ENCODE assay signal across 1 cellular context in genomic region chr20:391041-391711, GRCh38.
TF ChIP-seq lines count a peak whose summit lies in the region.

No MANE protein-coding gene starts in this region.

TF ChIP-seq in HepG2, 621 proteins besides CTCF, POLR2A, EP300 and RAD21 (continued from another document):
- TF ChIP-seq ZNF318 (CRISPR knock-in tag; IDR thresholded peaks at IDR 0.05) (peak; percentile 57; the same call in 1 of the 2 replicates), ZFP90 (CRISPR knock-in tag; IDR thresholded peaks at IDR 0.05; ENCODE audit: borderline replicate concordance) (no peak), CEBPZ (IDR thresholded peaks at IDR 0.05; ENCODE audit: low read length) (no peak), YEATS2 (CRISPR knock-in tag; IDR thresholded peaks at IDR 0.05; ENCODE audit: borderline replicate concordance) (no peak), POLR2G (IDR thresholded peaks at IDR 0.05; ENCODE audit: low read depth, low read length) (peak; percentile 49; the same call in 1 of the 2 replicates), ZNF317 (CRISPR knock-in tag; IDR thresholded peaks at IDR 0.05) (no peak), SSRP1 (CRISPR knock-in tag; IDR thresholded peaks at IDR 0.05) (peak; percentile 57), ZFP62 (CRISPR knock-in tag; IDR thresholded peaks at IDR 0.05) (no peak), DNMT1 (CRISPR knock-in tag; IDR thresholded peaks at IDR 0.05) (peak; percentile 84; the same call in 1 of the 2 replicates), ZBTB34 (CRISPR knock-in tag; IDR thresholded peaks at IDR 0.05) (no peak), ZNF768 (CRISPR knock-in tag; IDR thresholded peaks at IDR 0.05) (peak; percentile 45; the same call in 1 of the 2 replicates), HNRNPLL (IDR thresholded peaks at IDR 0.05; ENCODE audit: low read depth, low read length, poor library complexity, severe bottlenecking) (peak; percentile 28), ZNF280B (CRISPR knock-in tag; IDR thresholded peaks at IDR 0.05; ENCODE audit: borderline replicate concordance) (peak; percentile 76; the same call in 1 of the 2 replicates), USF2 (IDR thresholded peaks at IDR 0.05; ENCODE audit: low read depth, low read length) (no peak), USF2 (CRISPR knock-in tag; IDR thresholded peaks at IDR 0.05; ENCODE audit: borderline replicate concordance) (0 out of 2 replicates have a peak, but pooled peaks have one; percentile 3), ZNF709 (CRISPR knock-in tag; IDR thresholded peaks at IDR 0.05) (0 out of 2 replicates have a peak, but pooled peaks have one; percentile 35), EEA1 (CRISPR knock-in tag; IDR thresholded peaks at IDR 0.05; ENCODE audit: borderline replicate concordance) (peak; percentile 81; the same call in 1 of the 2 replicates), SMAD1 (CRISPR knock-in tag; IDR thresholded peaks at IDR 0.05; ENCODE audit: borderline replicate concordance, low read depth) (no peak), ZNF547 (CRISPR knock-in tag; IDR thresholded peaks at IDR 0.05) (no peak), LCORL (IDR thresholded peaks at IDR 0.05) (no peak), LCORL (CRISPR knock-in tag; IDR thresholded peaks at IDR 0.05) (no peak), MXD3 (CRISPR knock-in tag; IDR thresholded peaks at IDR 0.05) (peak; percentile 47; the same call in 1 of the 2 replicates), PAXIP1 (CRISPR knock-in tag; conservative IDR thresholded peaks at IDR 0.05) (no peak), ZNF629 (CRISPR knock-in tag; conservative IDR thresholded peaks at IDR 0.05) (no peak), NONO (IDR thresholded peaks at IDR 0.05) (no peak), NONO (CRISPR knock-in tag; conservative IDR thresholded peaks at IDR 0.05) (0 out of 2 replicates have a peak, but pooled peaks have one; percentile 22), ZSCAN9 (CRISPR knock-in tag; IDR thresholded peaks at IDR 0.05; ENCODE audit: borderline replicate concordance) (no peak), GATA4 (IDR thresholded peaks at IDR 0.05; ENCODE audit: borderline replicate concordance, low read depth) (no peak), GTF3A (CRISPR knock-in tag; conservative IDR thresholded peaks at IDR 0.05) (no peak)
